8 cellular contexts compared by ENCODE assay signal in genomic region chr19:29527500-29528328, GRCh38. TPM values are rescaled to one million over a fixed set of nuclear protein-coding genes. Genes with fewer than 3 reads are reported as not detected.
A peak's percentile ranks its signal among the peaks of the same experiment; 100 is the strongest.
DNase-seq lines count a peak whose midpoint lies in the region; ATAC-seq and TF ChIP-seq lines count a peak whose summit lies in the region.

No MANE protein-coding gene starts in this region.

- H3K9ac ChIP-seq in iPS-15b (ENCODE audit: low read depth, low read length), result no peak overlapping the region

- H3K4me3 ChIP-seq in iPS-15b (ENCODE audit: low read depth, low read length) (peak overlapping the region; percentile 50), prostate gland (no peak overlapping the region)

- TF ChIP-seq CTCF in prostate gland (IDR thresholded peaks at IDR 0.05), result no peak

- H3K27me3 ChIP-seq in iPS-15b (ENCODE audit: control insufficient read depth, insufficient read depth, low read length) (peaks cover 76% of the 10 kb centered on the region), prostate gland (replicated peaks; ENCODE audit: insufficient read depth) (peaks cover 70% of the 10 kb centered on the region)

- no peak for DNase-seq in activated CD4-positive, alpha-beta T cell treated with anti-CD3 and anti-CD28 coated beads for 36 hours
- DNase-seq in activated CD4-positive, alpha-beta T cell treated with anti-CD3 and anti-CD28 coated beads for 4 hours, result no peak
- DNase-seq in T-cell, result no peak
- DNase-seq in NCI-H1092 (lab: John Stamatoyannopoulos, UW), result no peak
- no peak for DNase-seq in prostate gland (ENCODE audit: low spot score)

- no peaks in the 10 kb centered on the region for H3K9me3 ChIP-seq in iPS-15b (ENCODE audit: control insufficient read depth, insufficient read depth, low read length)
- no peaks in the 10 kb centered on the region for H3K9me3 ChIP-seq in prostate gland

- peaks cover 22% of the 10 kb centered on the region for H3K4me1 Mint-ChIP-seq in activated CD4-positive, alpha-beta T cell treated with anti-CD3 and anti-CD28 coated beads for 36 hours
- H3K4me1 Mint-ChIP-seq in T-cell, result peaks cover 18 to 38% (median 33%) of the 10 kb centered on the region in 3 donors
- peaks cover 20% of the 10 kb centered on the region for H3K4me1 Mint-ChIP-seq in stimulated activated memory B cell treated with anti-CD40 and anti-IgM and Interleukin-4, amounts not matched to agents 10 μg/mL and 1 μg/mL and 100 μg/mL, for 72 hours

- H3K27me3 Mint-ChIP-seq in activated CD4-positive, alpha-beta T cell treated with anti-CD3 and anti-CD28 coated beads for 36 hours, result peaks cover 68% of the 10 kb centered on the region
- peaks cover 52 to 71% of the 10 kb centered on the region in 2 donors for H3K27me3 Mint-ChIP-seq in T-cell
- H3K27me3 Mint-ChIP-seq in stimulated activated memory B cell treated with anti-CD40 and anti-IgM and Interleukin-4, amounts not matched to agents 10 μg/mL and 1 μg/mL and 100 μg/mL, for 72 hours, result peaks cover 86% of the 10 kb centered on the region

- peak overlapping the region; percentile 52 for H3K4me3 Mint-ChIP-seq in activated CD4-positive, alpha-beta T cell treated with anti-CD3 and anti-CD28 coated beads for 36 hours
- H3K4me3 Mint-ChIP-seq in T-cell, result peak overlapping the region; percentile 51 to 80 (median 59)
- H3K4me3 Mint-ChIP-seq in stimulated activated memory B cell treated with anti-CD40 and anti-IgM and Interleukin-4, amounts not matched to agents 10 μg/mL and 1 μg/mL and 100 μg/mL, for 72 hours, result peak overlapping the region; percentile 53

- H3K36me3 Mint-ChIP-seq in activated CD4-positive, alpha-beta T cell treated with anti-CD3 and anti-CD28 coated beads for 36 hours (ENCODE audit: low read depth), result peaks cover 5% of the 10 kb centered on the region
- no peaks in the 10 kb centered on the region for H3K36me3 Mint-ChIP-seq in T-cell
- H3K36me3 Mint-ChIP-seq in stimulated activated memory B cell treated with anti-CD40 and anti-IgM and Interleukin-4, amounts not matched to agents 10 μg/mL and 1 μg/mL and 100 μg/mL, for 72 hours, result peaks cover 6% of the 10 kb centered on the region

- intact Hi-C loops in activated CD4-positive, alpha-beta T cell treated with anti-CD3 and anti-CD28 coated beads for 36 hours (cut with DNase I, micrococcal nuclease), result loop anchor here (2.0 to 10.0 kb wide), 8 partner anchors 60 to 1825 kb away; partner anchors contain the start of gene UQCRFS1 (in 1 of the 2)
- intact Hi-C loops in prostate gland (cut with DNase I), result loop anchor here (10.0 kb wide), 1 partner anchor 793 kb away; no protein-coding TSS in a partner anchor

- peaks cover 7% of the 10 kb centered on the region for H3K4me1 ChIP-seq in iPS-15b (ENCODE audit: control insufficient read depth, insufficient read depth, low read length)
- H3K4me1 ChIP-seq in prostate gland (replicated peaks), result peaks cover 7% of the 10 kb centered on the region

- H3K9me3 Mint-ChIP-seq in activated CD4-positive, alpha-beta T cell treated with anti-CD3 and anti-CD28 coated beads for 36 hours (ENCODE audit: low read depth), result no peaks in the 10 kb centered on the region
- no peaks in the 10 kb centered on the region for H3K9me3 Mint-ChIP-seq in T-cell
- peaks cover 5% of the 10 kb centered on the region for H3K9me3 Mint-ChIP-seq in stimulated activated memory B cell treated with anti-CD40 and anti-IgM and Interleukin-4, amounts not matched to agents 10 μg/mL and 1 μg/mL and 100 μg/mL, for 72 hours

- no peak for ATAC-seq in activated CD4-positive, alpha-beta T cell treated with anti-CD3 and anti-CD28 coated beads for 36 hours
- ATAC-seq in T-cell (replicated peaks in 1 of 4) (no peak), HG02981 (IDR thresholded peaks at IDR 0.05; ENCODE audit: unreplicated experiment) (no peak)
- ATAC-seq in stimulated activated memory B cell treated with anti-CD40 and anti-IgM and Interleukin-4, amounts not matched to agents 10 μg/mL and 1 μg/mL and 100 μg/mL, for 72 hours, result no peak

- no peaks in the 10 kb centered on the region for H3K36me3 ChIP-seq in iPS-15b (ENCODE audit: control insufficient read depth, insufficient read depth, low read length)
- no peaks in the 10 kb centered on the region for H3K36me3 ChIP-seq in prostate gland

- no peak for TF ChIP-seq POLR2A in prostate gland (IDR thresholded peaks at IDR 0.05)

- POLR2A ChIA-PET in activated CD4-positive, alpha-beta T cell treated with anti-CD3 and anti-CD28 coated beads for 36 hours (lab: Charles Lee), result no interaction called here
- POLR2A ChIA-PET in T-cell (lab: Charles Lee), result no interaction called here

- no peak overlapping the region for H3K27ac Mint-ChIP-seq in activated CD4-positive, alpha-beta T cell treated with anti-CD3 and anti-CD28 coated beads for 36 hours
- H3K27ac Mint-ChIP-seq in T-cell, result peak overlapping the region in 1 of 2 donors; percentile 43
- no peak overlapping the region for H3K27ac Mint-ChIP-seq in stimulated activated memory B cell treated with anti-CD40 and anti-IgM and Interleukin-4, amounts not matched to agents 10 μg/mL and 1 μg/mL and 100 μg/mL, for 72 hours

- H3K27ac ChIP-seq in prostate gland, result no peak overlapping the region

- 19% methylated on average over 24 of the region's 31 CpGs for WGBS in prostate gland

- CTCF ChIA-PET in activated CD4-positive, alpha-beta T cell treated with anti-CD3 and anti-CD28 coated beads for 36 hours (lab: Charles Lee), result interaction anchor here (0.6 to 1.7 kb wide), 12 partner anchors 12 to 377 kb away, joined by 3 to 6 read pairs (median 3); partner anchors contain the start of gene POP4
- CTCF ChIA-PET in T-cell (lab: Charles Lee), result interaction anchor here in 1 of 2 donors (0.6 kb wide), 1 partner anchor 905 kb away, joined by 5 read pairs; no protein-coding TSS in a partner anchor

RNA-seq across cellular contexts. Expression of gene VSTM2B, which starts 1.9 kb away (rescaled TPM):
- not detected for total RNA-seq in activated CD4-positive, alpha-beta T cell treated with anti-CD3 and anti-CD28 coated beads for 36 hours
- total RNA-seq in T-cell, result not detected
- not detected for total RNA-seq in prostate gland
